Comparison of ENCODE assay signal across 13 cellular contexts in the genomic region with DNA sequence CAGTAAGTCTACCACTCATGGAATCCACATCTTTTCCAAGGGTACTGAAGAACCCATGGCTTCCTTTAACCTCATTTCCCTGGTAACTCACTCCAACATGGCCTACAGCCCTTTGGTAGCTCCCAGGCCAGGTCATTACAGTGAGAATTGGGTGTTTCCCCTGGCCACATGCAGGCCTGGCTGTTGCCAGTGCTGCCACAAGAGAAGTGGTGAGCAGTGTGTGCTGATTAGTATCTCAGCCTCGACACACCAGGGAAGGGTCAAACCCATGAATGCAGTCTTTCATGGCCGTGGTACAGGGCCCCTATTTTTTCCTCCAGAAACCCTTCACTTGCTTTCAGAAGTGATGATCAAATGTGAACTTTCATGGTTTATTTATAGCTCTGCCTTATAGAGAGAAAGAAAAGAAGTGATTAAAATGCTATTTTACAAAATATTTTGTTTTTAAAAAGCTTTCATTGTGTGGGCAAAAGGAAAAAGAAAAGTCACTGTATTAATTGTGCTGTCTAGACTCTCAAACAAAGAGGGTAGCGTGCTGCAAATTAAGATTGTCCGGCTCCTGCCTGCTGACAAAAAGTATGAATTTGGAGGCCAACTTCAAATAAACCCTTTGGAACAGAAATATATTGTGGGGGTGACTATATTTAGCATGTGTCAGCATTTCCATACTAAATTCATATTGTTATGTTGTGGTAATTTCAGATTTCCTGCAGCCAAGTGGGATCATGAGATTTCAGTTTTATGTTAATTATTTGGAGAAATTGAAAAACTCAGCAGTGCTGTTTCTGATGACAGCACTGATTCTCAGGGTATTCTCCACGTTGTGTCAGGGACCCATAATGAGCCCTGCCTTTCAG.
DNase-seq lines count a peak whose midpoint lies in the region; ATAC-seq and TF ChIP-seq lines count a peak whose summit lies in the region.
"Had no signal": no experiment of that assay in that cellular context is flagged by ENCODE, and none has a peak within 500 bp of the region (broad histone marks: within the 10 kb centered on the region; RNA-seq: fewer than 3 reads in every experiment).

No MANE protein-coding gene starts in this region.

- H3K4me3 ChIP-seq in Caco-2 (ENCODE audit: low read depth, low read length) = no peak overlapping the region
- H3K4me3 ChIP-seq: body of pancreas, SJSA1 had no signal

- no peak overlapping the region for H3K4me3 Mint-ChIP-seq in Caco-2 (ENCODE audit: unreplicated experiment)
- H3K4me3 Mint-ChIP-seq: CD4-positive, alpha-beta memory T cell had no signal

- no peak overlapping the region for H3K27ac Mint-ChIP-seq in Caco-2 (ENCODE audit: unreplicated experiment)
- H3K27ac Mint-ChIP-seq: CD4-positive, alpha-beta memory T cell had no signal

- peak; percentile 76 for DNase-seq in medulla oblongata (ENCODE audit: extremely low spot score)
- no peak for DNase-seq in NCI-H2081 (lab: John Stamatoyannopoulos, UW)
- DNase-seq in HEK293T (ENCODE audit: extremely low spot score) = no peak
- DNase-seq in Caco-2 = no peak
- DNase-seq in NCI-H1694 treated with DMSO at 0.1 percent for 48 hours (lab: John Stamatoyannopoulos, UW) = no peak
- DNase-seq: activated CD8-positive, alpha-beta memory T cell treated with anti-CD3 and anti-CD28 coated beads for 24 hours; body of pancreas; CD4-positive, alpha-beta memory T cell; NCI-H2171 had no signal

- TF ChIP-seq POLR2A in GM18505 (IDR thresholded peaks at IDR 0.05; ENCODE audit: borderline replicate concordance, extremely low read depth, insufficient read depth, insufficient read length) = no peak

- no peaks in the 10 kb centered on the region for H3K9me3 Mint-ChIP-seq in Caco-2 (ENCODE audit: unreplicated experiment)
- H3K9me3 Mint-ChIP-seq: CD4-positive, alpha-beta memory T cell had no signal

- TF ChIP-seq CTCF in Caco-2 (IDR thresholded peaks at IDR 0.05; ENCODE audit: insufficient read depth in 1 of 2, low read depth in 1 of 2, low read length in 1 of 2, severe bottlenecking in 1 of 2, unreplicated experiment in 1 of 2) = no peak

- ATAC-seq in GM18505 (IDR thresholded peaks at IDR 0.05; ENCODE audit: unreplicated experiment) (peak; percentile 77), GM21529 (IDR thresholded peaks at IDR 0.05; ENCODE audit: unreplicated experiment) (peak; percentile 79), HG03457 (IDR thresholded peaks at IDR 0.05; ENCODE audit: unreplicated experiment) (peak; percentile 67)
- ATAC-seq: body of pancreas had no signal

- CTCF ChIA-PET in HEK293T (lab: Yijun Ruan, JAX) (no interaction called here), Caco-2 (lab: Charles Lee) (no interaction called here)

- no peaks in the 10 kb centered on the region for H3K27me3 ChIP-seq in Caco-2 (replicated peaks; ENCODE audit: control insufficient read depth, insufficient read depth, low read length)
- H3K27me3 ChIP-seq: body of pancreas, SJSA1 had no signal

- H3K4me1 Mint-ChIP-seq in Caco-2 (ENCODE audit: low read depth, unreplicated experiment) = no peaks in the 10 kb centered on the region
- H3K4me1 Mint-ChIP-seq: CD4-positive, alpha-beta memory T cell had no signal

- BruUV-seq in Caco-2 (replicated peaks; lab: Mats Ljungman, UMichigan) = no TSS peak

- intact Hi-C loops in Caco-2 (cut with micrococcal nuclease; ENCODE audit: unreplicated experiment) = no loop called here

- POLR2A ChIA-PET in HEK293T (lab: Yijun Ruan, JAX) (no interaction called here), Caco-2 (lab: Charles Lee) (no interaction called here)

- H3K36me3 ChIP-seq in Caco-2 (ENCODE audit: control insufficient read depth, insufficient read depth, low read length) = no peaks in the 10 kb centered on the region
- H3K36me3 ChIP-seq: SJSA1 had no signal

- H3K27me3 Mint-ChIP-seq in Caco-2 (ENCODE audit: insufficient read depth, unreplicated experiment) = no peaks in the 10 kb centered on the region
- H3K27me3 Mint-ChIP-seq: CD4-positive, alpha-beta memory T cell had no signal

- H3K9me3 ChIP-seq in Caco-2 = no peaks in the 10 kb centered on the region
- H3K9me3 ChIP-seq: body of pancreas, SJSA1 had no signal

- H3K4me1 ChIP-seq in Caco-2 = no peaks in the 10 kb centered on the region
- H3K4me1 ChIP-seq: body of pancreas had no signal

- H3K36me3 Mint-ChIP-seq in Caco-2 (ENCODE audit: insufficient read depth, unreplicated experiment) = no peaks in the 10 kb centered on the region
- H3K36me3 Mint-ChIP-seq: CD4-positive, alpha-beta memory T cell had no signal

TF ChIP-seq in HEK293T, 16 proteins besides CTCF, POLR2A, EP300 and RAD21:
- TF ChIP-seq ZNF384 (IDR thresholded peaks at IDR 0.05) (no peak), ARNT (IDR thresholded peaks at IDR 0.05) (no peak), LEF1 (IDR thresholded peaks at IDR 0.05; ENCODE audit: borderline replicate concordance) (no peak), FOXK2 (IDR thresholded peaks at IDR 0.05) (no peak), HDGF (IDR thresholded peaks at IDR 0.05; ENCODE audit: borderline replicate concordance) (no peak), ELF4 (IDR thresholded peaks at IDR 0.05) (no peak), SP1 (IDR thresholded peaks at IDR 0.05) (no peak), TARDBP (IDR thresholded peaks at IDR 0.05) (no peak), NFRKB (IDR thresholded peaks at IDR 0.05) (no peak), FOXM1 (IDR thresholded peaks at IDR 0.05; ENCODE audit: borderline replicate concordance) (no peak), BHLHE40 (IDR thresholded peaks at IDR 0.05; ENCODE audit: borderline replicate concordance) (no peak), SUZ12 (IDR thresholded peaks at IDR 0.05) (no peak)
- TF ChIP-seq, protein P1, sequence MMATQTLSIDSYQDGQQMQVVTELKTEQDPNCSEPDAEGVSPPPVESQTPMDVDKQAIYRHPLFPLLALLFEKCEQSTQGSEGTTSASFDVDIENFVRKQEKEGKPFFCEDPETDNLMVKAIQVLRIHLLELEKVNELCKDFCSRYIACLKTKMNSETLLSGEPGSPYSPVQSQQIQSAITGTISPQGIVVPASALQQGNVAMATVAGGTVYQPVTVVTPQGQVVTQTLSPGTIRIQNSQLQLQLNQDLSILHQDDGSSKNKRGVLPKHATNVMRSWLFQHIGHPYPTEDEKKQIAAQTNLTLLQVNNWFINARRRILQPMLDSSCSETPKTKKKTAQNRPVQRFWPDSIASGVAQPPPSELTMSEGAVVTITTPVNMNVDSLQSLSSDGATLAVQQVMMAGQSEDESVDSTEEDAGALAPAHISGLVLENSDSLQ (IDR thresholded peaks at IDR 0.05) = no peak
TF ChIP-seq in HEK293T: peak in this region for 0.
